Comparison of ENCODE assay signal across 24 cellular contexts in genomic region chr9:8736805-8737204, GRCh38.
DNase-seq lines count a peak whose midpoint lies in the region; FAIRE-seq and TF ChIP-seq lines count a peak whose summit lies in the region.
"Had no signal": no experiment of that assay in that cellular context is flagged by ENCODE, and none has a peak within 500 bp of the region (broad histone marks: within the 10 kb centered on the region; RNA-seq: fewer than 3 reads in every experiment).

No MANE protein-coding gene starts in this region.

- no peak for FAIRE-seq in H1 (lab: Jason Lieb, UNC)
- FAIRE-seq: A204.1, D721Med had no signal

- CTCF ChIA-PET in H1 (lab: Charles Lee; ENCODE audit: partially characterized antibody): no interaction called here

- POLR2A ChIA-PET in H1 (lab: Charles Lee; ENCODE audit: partially characterized antibody): no interaction called here

- H3K4me3 ChIP-seq in H1 (ENCODE audit: extremely low read depth in 1 of 4, insufficient read depth in 2 of 4, low read depth in 3 of 4, low read length in 4 of 4) (no peak overlapping the region), mesendoderm (ENCODE audit: low read length) (no peak overlapping the region), endodermal cell (ENCODE audit: low read length) (no peak overlapping the region)
- H3K4me3 ChIP-seq: BLaER1 treated with 17β-estradiol and CSF1 and Interleukin-3, amounts not matched to agents 10 nM and 100 nM; GM23248; PC-9; SJSA1 had no signal

- no peak overlapping the region for H3K23ac ChIP-seq in H1 (ENCODE audit: insufficient read length)
- H3K23ac ChIP-seq in mesendoderm (ENCODE audit: low read length): peak overlapping the region; percentile 17

- 0 out of 2 replicates have a peak overlapping the region, but pooled peaks have one; percentile 19 for H2BK15ac ChIP-seq in H1 (ENCODE audit: low read length)
- H2BK15ac ChIP-seq in mesendoderm (replicated peaks; ENCODE audit: low read depth): no peak overlapping the region

- no peak overlapping the region for H3K14ac ChIP-seq in H1 (ENCODE audit: insufficient read length)

- H3K56ac ChIP-seq in H1 (replicated peaks; ENCODE audit: insufficient read length, low read depth, low read length) (no peak overlapping the region), mesendoderm (ENCODE audit: low read length) (peak overlapping the region; percentile 64)

- H2BK5ac ChIP-seq in H1 (ENCODE audit: low read depth, low read length) (no peak overlapping the region), mesendoderm (ENCODE audit: low read length) (no peak overlapping the region)

- H3K79me2 ChIP-seq in H1 (ENCODE audit: control insufficient read depth in 1 of 2, insufficient read depth in 2 of 2, low read length in 2 of 2) (no peaks in the 10 kb centered on the region; a peak in 1 of 4 replicates), mesendoderm (ENCODE audit: control insufficient read depth, insufficient read depth, low read length) (peaks cover 4% of the 10 kb centered on the region)

- no peak for TF ChIP-seq EP300 in H1 (IDR thresholded peaks at IDR 0.05; ENCODE audit: borderline replicate concordance in 1 of 2, low read depth in 2 of 2, low read length in 2 of 2)

- no peaks in the 10 kb centered on the region for H3K9me3 ChIP-seq in H1 (ENCODE audit: insufficient read depth in 2 of 2, low read depth in 1 of 2, low read length in 1 of 2)
- H3K9me3 ChIP-seq in endodermal cell (ENCODE audit: control insufficient read depth, low read length): no peaks in the 10 kb centered on the region
- H3K9me3 ChIP-seq: SJSA1 had no signal

- H3K9me3 Mint-ChIP-seq in brain (peaks cover 0 to 5% (median 0%) of the 10 kb centered on the region in 5 experiments), endodermal cell (no peaks in the 10 kb centered on the region)
- H3K9me3 Mint-ChIP-seq: CD4-positive, alpha-beta T cell; H9 had no signal

- H3K27ac Mint-ChIP-seq in brain (peak overlapping the region in 3 of 5 experiments; percentile 13 to 83 (median 46)), endodermal cell (no peak overlapping the region)
- H3K27ac Mint-ChIP-seq: CD4-positive, alpha-beta T cell had no signal

- H3K23me2 ChIP-seq in H1 (ENCODE audit: low read depth, low read length): no peaks in the 10 kb centered on the region

- TF ChIP-seq CTCF in brain (conservative IDR thresholded peaks at IDR 0.05) (no peak), H1 (IDR thresholded peaks at IDR 0.05; ENCODE audit: control extremely low read depth in 1 of 3, insufficient read depth in 1 of 3, low read depth in 1 of 3, low read length in 3 of 3) (no peak), endodermal cell (conservative IDR thresholded peaks at IDR 0.05) (no peak)

- DNase-seq in H1 (ENCODE audit: low read depth in 1 of 2, low spot score in 2 of 2) (no peak), mesendoderm (peak; percentile 42), retina (peak; percentile 77), NCI-H774 (lab: John Stamatoyannopoulos, UW) (no peak), endodermal cell (no peak), NCI-H1105 (lab: John Stamatoyannopoulos, UW) (no peak)
- DNase-seq: CD4-positive, alpha-beta T cell; GM23248; H9; IMR-90; MM.1S; NCI-H1048; NCI-H1417 treated with DMSO at 0.1 percent for 48 hours; NCI-H1694 treated with DMSO at 0.1 percent for 48 hours; NCI-H2081; NCI-H526; PC-9; Right ventricle myocardium superior had no signal

- H3K36me3 ChIP-seq in H1 (ENCODE audit: control insufficient read depth in 2 of 4, insufficient read depth in 4 of 4, low read length in 3 of 4) (no peaks in the 10 kb centered on the region), mesendoderm (ENCODE audit: control insufficient read depth, insufficient read depth, low read length) (no peaks in the 10 kb centered on the region), endodermal cell (ENCODE audit: control insufficient read depth, insufficient read depth, low read length) (no peaks in the 10 kb centered on the region)
- H3K36me3 ChIP-seq: BLaER1 treated with 17β-estradiol and CSF1 and Interleukin-3, amounts not matched to agents 10 nM and 100 nM; SJSA1 had no signal

- H3K27me3 ChIP-seq in H1 (replicated peaks in 1 of 4; ENCODE audit: control insufficient read depth in 3 of 4, extremely low read depth in 1 of 4, insufficient read depth in 3 of 4, low read length in 3 of 4) (no peaks in the 10 kb centered on the region), mesendoderm (ENCODE audit: insufficient read depth, low read length, poor library complexity) (no peaks in the 10 kb centered on the region), endodermal cell (ENCODE audit: control insufficient read depth, insufficient read depth, low read length, poor library complexity, severe bottlenecking) (no peaks in the 10 kb centered on the region)
- H3K27me3 ChIP-seq: BLaER1 treated with 17β-estradiol and CSF1 and Interleukin-3, amounts not matched to agents 10 nM and 100 nM; SJSA1 had no signal

- no peaks in the 10 kb centered on the region for H4K20me1 ChIP-seq in H1 (replicated peaks in 1 of 2; ENCODE audit: control insufficient read depth in 1 of 2, insufficient read depth in 2 of 2, low read length in 2 of 2)
- H4K20me1 ChIP-seq: BLaER1 treated with 17β-estradiol and CSF1 and Interleukin-3, amounts not matched to agents 10 nM and 100 nM had no signal

- no peak overlapping the region for H2BK20ac ChIP-seq in H1 (ENCODE audit: low read length)

- H3K4me1 Mint-ChIP-seq in brain (peaks cover 89% of the 10 kb centered on the region), endodermal cell (peaks cover 22% of the 10 kb centered on the region)

- H3K4me3 Mint-ChIP-seq in brain: peak overlapping the region in 2 of 5 experiments; percentile 42 to 47
- H3K4me3 Mint-ChIP-seq in endodermal cell: no peak overlapping the region
- H3K4me3 Mint-ChIP-seq: CD4-positive, alpha-beta T cell; H9 had no signal

- H3K36me3 Mint-ChIP-seq in brain (peaks cover 7% of the 10 kb centered on the region), endodermal cell (ENCODE audit: low read depth) (peaks cover 2% of the 10 kb centered on the region)

- H3K4me2 ChIP-seq in H1 (ENCODE audit: insufficient read depth in 1 of 2, low read depth in 2 of 2, low read length in 2 of 2) (no peak overlapping the region), mesendoderm (ENCODE audit: low read length) (no peak overlapping the region)
- H3K4me2 ChIP-seq: BLaER1 treated with 17β-estradiol and CSF1 and Interleukin-3, amounts not matched to agents 10 nM and 100 nM; KMS-11; PC-9 had no signal

- H3K18ac ChIP-seq in H1 (ENCODE audit: extremely low read depth, low read length) (no peak overlapping the region), mesendoderm (ENCODE audit: low read length) (no peak overlapping the region)

- H2BK120ac ChIP-seq in H1 (replicated peaks; ENCODE audit: low read depth, low read length): no peak overlapping the region
- no peak overlapping the region for H2BK120ac ChIP-seq in mesendoderm (ENCODE audit: low read depth, low read length)

- H4K8ac ChIP-seq in H1 (ENCODE audit: extremely low read depth, insufficient read depth, low read length) (no peak overlapping the region), mesendoderm (ENCODE audit: low read depth, low read length) (no peak overlapping the region)

- H2AK5ac ChIP-seq in H1 (ENCODE audit: low read depth, low read length) (no peak overlapping the region), mesendoderm (ENCODE audit: low read length) (peak overlapping the region; percentile 84)

- peaks cover 0 to 16% (median 12%) of the 10 kb centered on the region in 4 experiments; a peak in 5 of 7 replicates for H3K4me1 ChIP-seq in H1 (replicated peaks in 1 of 4; ENCODE audit: control insufficient read depth in 3 of 4, insufficient read depth in 4 of 4, low read length in 3 of 4)
- peaks cover 15% of the 10 kb centered on the region for H3K4me1 ChIP-seq in mesendoderm (ENCODE audit: control insufficient read depth, low read depth, low read length)
- no peaks in the 10 kb centered on the region for H3K4me1 ChIP-seq in endodermal cell (ENCODE audit: control insufficient read depth, insufficient read depth, low read length)
- H3K4me1 ChIP-seq: SJSA1 had no signal

- 93% methylated on average over 5 of the region's 5 CpGs; no CpG with 5 or more reads in 1 of the 2 experiments for WGBS in H1 (ENCODE audit: extremely low coverage in 1 of 2, insufficient coverage in 1 of 2, insufficient read length in 1 of 2, insufficient replicate concordance in 2 of 2, low coverage in 1 of 2, low lambda C conversion rate in 2 of 2, missing lambda C conversion rate in 1 of 2), 2 experiments
- no CpG with 5 or more reads among the region's 5 CpGs for WGBS in mesendoderm (ENCODE audit: extremely low coverage, insufficient coverage, low lambda C conversion rate)
- WGBS in endodermal cell (ENCODE audit: insufficient coverage in 1 of 2, insufficient read length in 1 of 2), 2 experiments: 85 to 93% methylated on average over 5 of the region's 5 CpGs

- no peak overlapping the region for H4K91ac ChIP-seq in H1 (replicated peaks; ENCODE audit: insufficient read length, low read length)

- no peak overlapping the region for H3K27ac ChIP-seq in H1 (ENCODE audit: low read depth, low read length)
- H3K27ac ChIP-seq in mesendoderm (ENCODE audit: low read depth, low read length): no peak overlapping the region
- H3K27ac ChIP-seq in endodermal cell (ENCODE audit: low read depth, low read length): no peak overlapping the region
- H3K27ac ChIP-seq: BLaER1 treated with 17β-estradiol and CSF1 and Interleukin-3, amounts not matched to agents 10 nM and 100 nM; GM23248; KMS-11; PC-9; SJSA1 had no signal

- no peak overlapping the region for H3K9ac ChIP-seq in H1 (replicated peaks in 1 of 4; ENCODE audit: extremely low read depth in 1 of 4, low read depth in 3 of 4, low read length in 3 of 4)
- H3K9ac ChIP-seq in mesendoderm (ENCODE audit: low read length): no peak overlapping the region
- no peak overlapping the region for H3K9ac ChIP-seq in endodermal cell (ENCODE audit: extremely low read depth, low read length, poor library complexity, severe bottlenecking)
- H3K9ac ChIP-seq: BLaER1 treated with 17β-estradiol and CSF1 and Interleukin-3, amounts not matched to agents 10 nM and 100 nM; GM23248; KMS-11 had no signal

- H3K4ac ChIP-seq in H1 (replicated peaks; ENCODE audit: insufficient read length, low read depth, low read length): no peak overlapping the region
- no peak overlapping the region for H3K4ac ChIP-seq in mesendoderm (ENCODE audit: low read depth, low read length)

- H3K79me1 ChIP-seq in H1 (ENCODE audit: low read depth, low read length) (no peaks in the 10 kb centered on the region), mesendoderm (ENCODE audit: low read length) (peaks cover 2% of the 10 kb centered on the region)

- H4K5ac ChIP-seq in H1 (ENCODE audit: insufficient read length, low read depth, low read length) (no peak overlapping the region), mesendoderm (ENCODE audit: low read length) (no peak overlapping the region)

- TF ChIP-seq RAD21 in H1 (IDR thresholded peaks at IDR 0.05 in 1 of 2, conservative IDR thresholded peaks at IDR 0.05 in 1 of 2; ENCODE audit: low read depth in 2 of 2, low read length in 2 of 2): no peak

- H2BK12ac ChIP-seq in H1 (ENCODE audit: low read depth, low read length): no peak overlapping the region; the same call in 1 of the 2 replicates

- H2AFZ ChIP-seq in H1 (ENCODE audit: low read length): no peak overlapping the region
- H2AFZ ChIP-seq: GM23248, PC-9 had no signal

- TF ChIP-seq POLR2A in H1 (IDR thresholded peaks at IDR 0.05; ENCODE audit: control extremely low read depth in 1 of 2, low read depth in 2 of 2, low read length in 2 of 2): no peak

- no peaks in the 10 kb centered on the region for H3K27me3 Mint-ChIP-seq in brain
- H3K27me3 Mint-ChIP-seq in endodermal cell (ENCODE audit: insufficient read depth): no peaks in the 10 kb centered on the region
- H3K27me3 Mint-ChIP-seq: CD4-positive, alpha-beta T cell had no signal

Comparison
In these comparisons a context has a peak if more than half of its experiments do, and no peak if none do; other contexts are left out.
1. DNase-seq: peak in mesendoderm (single experiment) and retina (single experiment); none in H1 (0 of 2), NCI-H774 (single experiment), endodermal cell (single experiment) and NCI-H1105 (single experiment).